In genomic region chr7:42238709-42239395, GRCh38 we compare ENCODE assay signal across 8 cellular contexts. TPM values are rescaled to one million over a fixed set of nuclear protein-coding genes. Genes with fewer than 3 reads are reported as not detected.
DNase-seq lines count a peak whose midpoint lies in the region; ATAC-seq and TF ChIP-seq lines count a peak whose summit lies in the region.

No MANE protein-coding gene starts in this region.

- H3K4me3 Mint-ChIP-seq in activated naive CD4-positive, alpha-beta T cell treated with anti-CD3 and anti-CD28 coated beads, Interleukin-2, amount 10 ng/mL, durations not matched to agents 7 days and 5 days = peak overlapping the region; percentile 78

- peak overlapping the region; percentile 94 to 98 for H3K27ac ChIP-seq in breast epithelium
- H3K27ac ChIP-seq in transverse colon = peak overlapping the region; percentile 81 to 95 (median 90)

- peaks cover 17% of the 10 kb centered on the region for H3K4me1 Mint-ChIP-seq in activated naive CD4-positive, alpha-beta T cell treated with anti-CD3 and anti-CD28 coated beads, Interleukin-2, amount 10 ng/mL, durations not matched to agents 7 days and 5 days

- H3K27me3 Mint-ChIP-seq in activated naive CD4-positive, alpha-beta T cell treated with anti-CD3 and anti-CD28 coated beads, Interleukin-2, amount 10 ng/mL, durations not matched to agents 7 days and 5 days = peaks cover 72% of the 10 kb centered on the region

- no peaks in the 10 kb centered on the region for H3K9me3 ChIP-seq in breast epithelium
- H3K9me3 ChIP-seq in transverse colon = no peaks in the 10 kb centered on the region

- no peak for TF ChIP-seq EP300 in transverse colon (IDR thresholded peaks at IDR 0.05; ENCODE audit: low read depth)

- H3K9me3 Mint-ChIP-seq in activated naive CD4-positive, alpha-beta T cell treated with anti-CD3 and anti-CD28 coated beads, Interleukin-2, amount 10 ng/mL, durations not matched to agents 7 days and 5 days = no peaks in the 10 kb centered on the region

- intact Hi-C loops in breast epithelium (cut with DNase I; ENCODE audit: low total_unique reads) (no loop called here), lower leg skin (cut with DNase I; ENCODE audit: low total_unique reads) (no loop called here), transverse colon (cut with DNase I; ENCODE audit: low total_unique reads) (loop anchor here (10.0 kb wide), 1 partner anchor 264 kb away; no protein-coding TSS in a partner anchor)

- no peak for ATAC-seq in GM19023 (IDR thresholded peaks at IDR 0.05; ENCODE audit: unreplicated experiment)

- TF ChIP-seq POLR2A in breast epithelium (IDR thresholded peaks at IDR 0.05) (no peak), lower leg skin (IDR thresholded peaks at IDR 0.05) (no peak), transverse colon (IDR thresholded peaks at IDR 0.05) (no peak)

- CTCF ChIA-PET in activated naive CD4-positive, alpha-beta T cell treated with anti-CD3 and anti-CD28 coated beads, Interleukin-2, amount 10 ng/mL, durations not matched to agents 7 days and 5 days (lab: Charles Lee) = no interaction called here

- H3K27ac Mint-ChIP-seq in activated naive CD4-positive, alpha-beta T cell treated with anti-CD3 and anti-CD28 coated beads, Interleukin-2, amount 10 ng/mL, durations not matched to agents 7 days and 5 days = no peak overlapping the region

- DNase-seq in activated naive CD4-positive, alpha-beta T cell treated with anti-CD3 and anti-CD28 coated beads, Interleukin-2, amount 10 ng/mL, durations not matched to agents 7 days and 5 days = no peak
- no peak for DNase-seq in activated naive CD4-positive, alpha-beta T cell (lab: John Stamatoyannopoulos, UW)
- DNase-seq in breast epithelium (ENCODE audit: low spot score in 2 of 2) (no peak), lower leg skin (ENCODE audit: low spot score in 2 of 2) (peak; percentile 66 to 92), transverse colon (peak; percentile 10), NCI-H82 (lab: John Stamatoyannopoulos, UW) (no peak)
- no peak for DNase-seq in stimulated activated CD4-positive, alpha-beta T cell treated with anti-CD3 and anti-CD28 coated beads, Interleukin-4, amount 100 ng/mL, for 4 hours

- H3K36me3 ChIP-seq in breast epithelium = no peaks in the 10 kb centered on the region
- no peaks in the 10 kb centered on the region for H3K36me3 ChIP-seq in transverse colon

- in situ Hi-C loops in transverse colon (cut with MboI; ENCODE audit: low pct_ligation_motif_present in 1 of 4, low pct_unique_long_range_greater_than_20kb in 1 of 4, low sequenced_read_pairs in 3 of 4) = loop anchor here in 1 of 4 donors (25.0 kb wide), 3 partner anchors 252 to 598 kb away; no protein-coding TSS in a partner anchor

- TF ChIP-seq CTCF in breast epithelium (IDR thresholded peaks at IDR 0.05) (no peak), lower leg skin (IDR thresholded peaks at IDR 0.05) (no peak), transverse colon (IDR thresholded peaks at IDR 0.05) (no peak)

- 22 to 23% methylated on average over 15 of the region's 15 CpGs for WGBS in lower leg skin, 2 donors
- WGBS in transverse colon (ENCODE audit: low coverage in 1 of 2), 2 donors = 55 to 59% methylated on average over 10 to 15 of the region's 15 CpGs

- H3K4me3 ChIP-seq in breast epithelium (peak overlapping the region in 2 of 3 donors; percentile 76 to 97), lower leg skin (ENCODE audit: low read depth, poor library complexity, severe bottlenecking) (no peak overlapping the region), transverse colon (no peak overlapping the region)

- H3K36me3 Mint-ChIP-seq in activated naive CD4-positive, alpha-beta T cell treated with anti-CD3 and anti-CD28 coated beads, Interleukin-2, amount 10 ng/mL, durations not matched to agents 7 days and 5 days = peaks cover 4% of the 10 kb centered on the region

- H3K27me3 ChIP-seq in breast epithelium = peaks cover 0 to 7% of the 10 kb centered on the region in 2 donors
- peaks cover 46% of the 10 kb centered on the region for H3K27me3 ChIP-seq in transverse colon

- H3K4me1 ChIP-seq in breast epithelium = no peaks in the 10 kb centered on the region
- H3K4me1 ChIP-seq in transverse colon = peaks cover 7 to 17% (median 12%) of the 10 kb centered on the region in 4 donors

RNA-seq across cellular contexts. Expression of gene GLI3, which starts 1.8 kb away (rescaled TPM):
- 10 to 100 TPM; 10.2 to 29.9 (median 22.6) TPM for total RNA-seq in breast epithelium
- 10 to 100 TPM; 16.4 to 28.2 (median 18.3) TPM for total RNA-seq in lower leg skin
- total RNA-seq in transverse colon = 10 to 100 TPM in 1 of 4 donors, 1 to 10 TPM in 3; 3.7 to 41.1 (median 5.3) TPM

Comparison
In these comparisons a context has a peak if more than half of its experiments do, and no peak if none do; other contexts are left out.
1. DNase-seq: peak in lower leg skin (2 of 2) and transverse colon (single experiment); none in activated naive CD4-positive, alpha-beta T cell treated with anti-CD3 and anti-CD28 coated beads, Interleukin-2, amount 10 ng/mL, durations not matched to agents 7 days and 5 days (single experiment), activated naive CD4-positive, alpha-beta T cell (0 of 4), breast epithelium (0 of 2), NCI-H82 (single experiment) and stimulated activated CD4-positive, alpha-beta T cell treated with anti-CD3 and anti-CD28 coated beads, Interleukin-4, amount 100 ng/mL, for 4 hours (0 of 2).
2. H3K4me3 ChIP-seq: peak in breast epithelium (2 of 3); none in lower leg skin (single experiment) and transverse colon (0 of 4).